In genomic region chr19:3272532-3272931, GRCh38 we compare ENCODE assay signal across 36 cellular contexts. TPM values are rescaled to one million over a fixed set of nuclear protein-coding genes. Genes with fewer than 3 reads are reported as not detected.
"Had no signal": no experiment of that assay in that cellular context is flagged by ENCODE, and none has a peak within 500 bp of the region (broad histone marks: within the 10 kb centered on the region; RNA-seq: fewer than 3 reads in every experiment).

No MANE protein-coding gene starts in this region.

- H3K36me3 ChIP-seq: ascending aorta, brain microvascular endothelial cell, breast epithelium had no signal

- H3K4me1 ChIP-seq: ascending aorta, breast epithelium had no signal

- H3K4me3 Mint-ChIP-seq: activated B cell treated with CpG ODN at 0.5 μM for 24 hours; activated CD4-positive, alpha-beta memory T cell treated with anti-CD3 and anti-CD28 coated beads for 36 hours; activated CD4-positive, alpha-beta T cell treated with anti-CD3 and anti-CD28 coated beads, Interleukin-2, amount 10 ng/mL, durations not matched to agents 24 days and 14 days; activated CD8-positive, alpha-beta T cell treated with anti-CD3 and anti-CD28 coated beads for 36 hours; activated naive CD4-positive, alpha-beta T cell treated with anti-CD3 and anti-CD28 coated beads for 36 hours; activated naive CD8-positive, alpha-beta T cell; activated naive CD8-positive, alpha-beta T cell treated with anti-CD3 and anti-CD28 coated beads, Interleukin-2, amount 10 ng/mL, durations not matched to agents 7 days and 5 days; activated naive CD8-positive, alpha-beta T cell treated with anti-CD3 and anti-CD28 coated beads, Interleukin-2, amount 50 U/mL, for 24 hours; activated T-cell treated with anti-CD3 and anti-CD28 coated beads, Interleukin-2, amount 50 U/mL, for 4 hours; activated T-cell treated with anti-CD3 and anti-CD28 coated beads, Interleukin-2, amount 50 U/mL, for 72 hours; activated T-helper 1 cell treated with anti-CD3 and anti-CD28 coated beads, Interleukin-12 subunit alpha, Interleukin-12 subunit beta, Interleukin-2, Interleukin-4 antibody, amounts not matched to agents 30 ng/mL and 10 ng/mL and 1 ng/mL, durations not matched to agents 14 hours and 24 hours and 36 hours; activated T-helper 17 cell treated with anti-CD3 and anti-CD28 coated beads, Interleukin-2, amount 50 U/mL, for 72 hours; T-helper 1 cell treated with Interleukin-12 subunit alpha and Interleukin-12 subunit beta and Interleukin-4 antibody, amounts not matched to agents 30 μg/mL and 1 μg/mL, for 36 hours; T-helper 2 cell treated with Interferon-gamma antibody and Interleukin-4, amounts not matched to agents 5 μg/mL and 100 μg/mL, for 36 hours had no signal

- DNase-seq: activated B cell treated with CpG ODN at 0.5 μM for 24 hours; activated CD4-positive, alpha-beta memory T cell treated with anti-CD3 and anti-CD28 coated beads for 36 hours; activated CD4-positive, alpha-beta T cell treated with anti-CD3 and anti-CD28 coated beads for 4 hours; activated CD4-positive, alpha-beta T cell treated with anti-CD3 and anti-CD28 coated beads, Interleukin-2, amount 10 ng/mL, durations not matched to agents 24 days and 14 days; activated CD4-positive, alpha-beta T cell treated with anti-CD3 and anti-CD28 coated beads, Interleukin-2, amount 50 U/mL, for 1 hour; activated CD4-positive, alpha-beta T cell treated with anti-CD3 and anti-CD28 coated beads, Interleukin-2, amount 50 U/mL, for 4 hours; activated CD4-positive, CD25-positive, alpha-beta regulatory T cell treated with anti-CD3 and anti-CD28 coated beads, Interleukin-2, amount 50 U/mL, for 72 hours; activated CD8-positive, alpha-beta memory T cell treated with anti-CD3 and anti-CD28 coated beads, Interleukin-2, amount 50 U/mL, for 4 hours; activated CD8-positive, alpha-beta T cell treated with anti-CD3 and anti-CD28 coated beads for 36 hours; activated effector memory CD4-positive, alpha-beta T cell treated with anti-CD3 and anti-CD28 coated beads, Interleukin-2, amount 50 U/mL, for 16 hours; activated gamma-delta T cell treated with Interleukin-2 at 50 U/mL for 16 hours; activated naive CD4-positive, alpha-beta T cell; activated naive CD4-positive, alpha-beta T cell treated with anti-CD3 and anti-CD28 coated beads for 36 hours; activated naive CD4-positive, alpha-beta T cell treated with anti-CD3 and anti-CD28 coated beads, Interleukin-2, amount 50 U/mL, for 16 hours; activated naive CD8-positive, alpha-beta T cell treated with anti-CD3 and anti-CD28 coated beads, Interleukin-2, amount 10 ng/mL, durations not matched to agents 7 days and 5 days; activated naive CD8-positive, alpha-beta T cell treated with anti-CD3 and anti-CD28 coated beads, Interleukin-2, amount 50 U/mL, for 24 hours; activated T-cell treated with anti-CD3 and anti-CD28 coated beads for 4 hours; activated T-cell treated with anti-CD3 and anti-CD28 coated beads, Interleukin-2, amount 50 U/mL, for 1 hour; activated T-cell treated with anti-CD3 and anti-CD28 coated beads, Interleukin-2, amount 50 U/mL, for 4 hours; activated T-cell treated with anti-CD3 and anti-CD28 coated beads, Interleukin-2, amount 50 U/mL, for 72 hours; amygdala; anterior cingulate cortex; brain microvascular endothelial cell; central memory CD4-positive, alpha-beta T cell; T-helper 1 cell; T-helper 2 cell; T-helper 9 cell had no signal

- H3K27ac ChIP-seq: ascending aorta, brain microvascular endothelial cell, breast epithelium, VCaP had no signal

- H3K9me3 Mint-ChIP-seq: activated CD8-positive, alpha-beta T cell treated with anti-CD3 and anti-CD28 coated beads for 36 hours; activated naive CD8-positive, alpha-beta T cell treated with anti-CD3 and anti-CD28 coated beads, Interleukin-2, amount 10 ng/mL, durations not matched to agents 7 days and 5 days; activated naive CD8-positive, alpha-beta T cell treated with anti-CD3 and anti-CD28 coated beads, Interleukin-2, amount 50 U/mL, for 24 hours; activated T-cell treated with anti-CD3 and anti-CD28 coated beads, Interleukin-2, amount 50 U/mL, for 4 hours; activated T-helper 17 cell treated with anti-CD3 and anti-CD28 coated beads, Interleukin-2, amount 50 U/mL, for 72 hours; T-helper 1 cell treated with Interleukin-12 subunit alpha and Interleukin-12 subunit beta and Interleukin-4 antibody, amounts not matched to agents 30 μg/mL and 1 μg/mL, for 36 hours; T-helper 2 cell treated with Interferon-gamma antibody and Interleukin-4, amounts not matched to agents 5 μg/mL and 100 μg/mL, for 36 hours had no signal

- H3K36me3 Mint-ChIP-seq: activated CD4-positive, alpha-beta memory T cell treated with anti-CD3 and anti-CD28 coated beads for 36 hours; activated naive CD8-positive, alpha-beta T cell had no signal

- H3K4me3 ChIP-seq: ascending aorta, breast epithelium had no signal

- ATAC-seq: activated CD8-positive, alpha-beta T cell treated with anti-CD3 and anti-CD28 coated beads for 36 hours; activated naive CD8-positive, alpha-beta T cell treated with anti-CD3 and anti-CD28 coated beads, Interleukin-2, amount 50 U/mL, for 24 hours; activated T-cell treated with anti-CD3 and anti-CD28 coated beads, Interleukin-2, amount 50 U/mL, for 4 hours; activated T-cell treated with anti-CD3 and anti-CD28 coated beads, Interleukin-2, amount 50 U/mL, for 72 hours; activated T-helper 17 cell treated with anti-CD3 and anti-CD28 coated beads, Interleukin-2, amount 50 U/mL, for 72 hours had no signal

- H3K27ac Mint-ChIP-seq: activated B cell treated with CpG ODN at 0.5 μM for 24 hours; activated CD4-positive, alpha-beta memory T cell treated with anti-CD3 and anti-CD28 coated beads for 36 hours; activated CD4-positive, alpha-beta T cell treated with anti-CD3 and anti-CD28 coated beads, Interleukin-2, amount 10 ng/mL, durations not matched to agents 24 days and 14 days; activated CD8-positive, alpha-beta T cell treated with anti-CD3 and anti-CD28 coated beads for 36 hours; activated naive CD4-positive, alpha-beta T cell treated with anti-CD3 and anti-CD28 coated beads for 36 hours; activated naive CD8-positive, alpha-beta T cell; activated naive CD8-positive, alpha-beta T cell treated with anti-CD3 and anti-CD28 coated beads, Interleukin-2, amount 10 ng/mL, durations not matched to agents 7 days and 5 days; activated naive CD8-positive, alpha-beta T cell treated with anti-CD3 and anti-CD28 coated beads, Interleukin-2, amount 50 U/mL, for 24 hours; activated T-cell treated with anti-CD3 and anti-CD28 coated beads, Interleukin-2, amount 50 U/mL, for 72 hours; activated T-helper 1 cell treated with anti-CD3 and anti-CD28 coated beads, Interleukin-12 subunit alpha, Interleukin-12 subunit beta, Interleukin-2, Interleukin-4 antibody, amounts not matched to agents 30 ng/mL and 10 ng/mL and 1 ng/mL, durations not matched to agents 14 hours and 24 hours and 36 hours; activated T-helper 17 cell treated with anti-CD3 and anti-CD28 coated beads, Interleukin-2, amount 50 U/mL, for 72 hours; T-helper 1 cell treated with Interleukin-12 subunit alpha and Interleukin-12 subunit beta and Interleukin-4 antibody, amounts not matched to agents 30 μg/mL and 1 μg/mL, for 36 hours; T-helper 2 cell treated with Interferon-gamma antibody and Interleukin-4, amounts not matched to agents 5 μg/mL and 100 μg/mL, for 36 hours had no signal

RNA-seq across cellular contexts. Expression of gene CELF5, which starts 48.1 kb away (rescaled TPM):
- total RNA-seq: activated B cell treated with CpG ODN at 0.5 μM for 24 hours; activated naive CD4-positive, alpha-beta T cell treated with anti-CD3 and anti-CD28 coated beads for 36 hours; ascending aorta; cardiac septum had no signal
